Comparison of ENCODE assay signal across 11 cellular contexts in the genomic region with DNA sequence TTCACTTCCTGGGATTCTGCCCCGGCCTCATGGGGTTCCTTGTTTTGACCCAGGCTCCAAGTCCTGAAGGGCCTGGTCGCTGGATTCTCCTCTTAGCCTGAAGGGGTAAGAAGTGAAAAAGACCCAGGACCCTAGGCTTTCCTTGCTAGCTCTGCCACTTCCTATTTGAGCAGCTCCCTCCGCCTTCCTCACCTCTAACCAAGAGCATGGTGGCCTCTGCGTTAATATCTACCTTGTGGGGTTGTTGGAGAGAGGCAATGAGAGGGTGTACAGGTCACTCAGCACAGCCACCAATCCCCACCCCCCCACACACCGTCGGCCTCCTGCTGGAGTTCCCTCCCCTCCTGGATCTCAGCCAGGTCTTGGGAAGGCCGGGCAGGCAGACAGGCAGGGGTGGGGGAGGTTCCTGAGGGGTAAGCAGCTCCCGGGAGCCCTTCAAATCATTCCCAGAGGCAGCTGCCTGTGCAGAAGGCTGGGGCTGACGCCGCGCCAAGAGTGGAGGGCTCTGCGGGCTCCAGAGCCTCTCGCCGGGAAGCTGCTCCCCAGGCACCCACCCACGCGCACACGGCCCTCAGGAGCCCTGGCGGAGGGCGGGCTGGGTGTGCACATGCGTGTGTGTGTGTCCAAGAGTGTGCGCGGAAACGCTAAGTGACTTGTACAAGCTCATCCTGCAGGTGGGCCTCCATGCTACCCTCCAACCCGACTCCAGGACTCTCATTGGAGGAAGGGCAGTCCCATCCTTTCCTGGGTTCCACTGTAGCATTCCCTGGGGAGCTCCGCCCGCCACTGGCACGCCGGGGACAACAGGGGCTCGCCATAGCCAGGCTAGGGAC. TPM values are rescaled to one million over a fixed set of nuclear protein-coding genes. Genes with fewer than 3 reads are reported as not detected.
DNase-seq lines count a peak whose midpoint lies in the region; ATAC-seq and TF ChIP-seq lines count a peak whose summit lies in the region.
"Had no signal": no experiment of that assay in that cellular context is flagged by ENCODE, and none has a peak within 500 bp of the region (broad histone marks: within the 10 kb centered on the region; RNA-seq: fewer than 3 reads in every experiment).

No MANE protein-coding gene starts in this region.

- DNase-seq in activated T-cell treated with anti-CD3 and anti-CD28 coated beads, Interleukin-2, amount 50 U/mL, for 48 hours: peak; percentile 1 to 9
- DNase-seq in activated T-cell treated with anti-CD3 and anti-CD28 coated beads, Interleukin-2, amount 50 U/mL, for 4 hours: no peak
- DNase-seq in NCI-H2227 (lab: John Stamatoyannopoulos, UW; ENCODE audit: unreplicated experiment): peak; percentile 89
- DNase-seq in epidermal melanocyte (ENCODE audit: insufficient read length, low spot score): peak; percentile 7
- peak; percentile 59 for DNase-seq in type B pancreatic cell (ENCODE audit: extremely low spot score, unreplicated experiment)
- DNase-seq in stimulated activated CD4-positive, alpha-beta T cell treated with anti-CD3 and anti-CD28 coated beads, Interleukin-4, amount 100 ng/mL, for 4 hours: no peak
- DNase-seq in sigmoid colon: no peak
- DNase-seq: esophagus squamous epithelium had no signal

- H3K4me3 Mint-ChIP-seq in activated T-cell treated with anti-CD3 and anti-CD28 coated beads, Interleukin-2, amount 50 U/mL, for 4 hours: no peak overlapping the region
- no peak overlapping the region for H3K4me3 Mint-ChIP-seq in type B pancreatic cell

- TF ChIP-seq CTCF in type B pancreatic cell (conservative IDR thresholded peaks at IDR 0.05) (no peak), sigmoid colon (IDR thresholded peaks at IDR 0.05) (no peak)

- no peak for TF ChIP-seq POLR2A in sigmoid colon (IDR thresholded peaks at IDR 0.05)

- peaks cover 11% of the 10 kb centered on the region for H3K27me3 Mint-ChIP-seq in activated T-cell treated with anti-CD3 and anti-CD28 coated beads, Interleukin-2, amount 50 U/mL, for 4 hours (ENCODE audit: low read depth)
- H3K27me3 Mint-ChIP-seq in type B pancreatic cell: peaks cover 8% of the 10 kb centered on the region

- peaks cover 0 to 13% (median 0%) of the 10 kb centered on the region in 3 donors for H3K27me3 ChIP-seq in sigmoid colon
- H3K27me3 ChIP-seq: ovary had no signal

- no peaks in the 10 kb centered on the region for H3K9me3 ChIP-seq in sigmoid colon
- H3K9me3 ChIP-seq: esophagus squamous epithelium, ovary had no signal

- no peaks in the 10 kb centered on the region for H3K4me1 Mint-ChIP-seq in activated T-cell treated with anti-CD3 and anti-CD28 coated beads, Interleukin-2, amount 50 U/mL, for 4 hours (ENCODE audit: low read depth)
- peaks cover 5% of the 10 kb centered on the region for H3K4me1 Mint-ChIP-seq in type B pancreatic cell (ENCODE audit: unreplicated experiment)

- H3K36me3 Mint-ChIP-seq in activated T-cell treated with anti-CD3 and anti-CD28 coated beads, Interleukin-2, amount 50 U/mL, for 4 hours (ENCODE audit: insufficient read depth): no peaks in the 10 kb centered on the region
- H3K36me3 Mint-ChIP-seq in type B pancreatic cell: no peaks in the 10 kb centered on the region

- WGBS in sigmoid colon, 2 donors: 62 to 68% methylated on average over 29 of the region's 29 CpGs

- H3K27ac Mint-ChIP-seq in type B pancreatic cell: no peak overlapping the region

- H3K9me3 Mint-ChIP-seq in activated T-cell treated with anti-CD3 and anti-CD28 coated beads, Interleukin-2, amount 50 U/mL, for 4 hours: peaks cover 3% of the 10 kb centered on the region
- H3K9me3 Mint-ChIP-seq in type B pancreatic cell: no peaks in the 10 kb centered on the region

- intact Hi-C loops in sigmoid colon (cut with DNase I): no loop called here

- no peaks in the 10 kb centered on the region for H3K4me1 ChIP-seq in sigmoid colon
- H3K4me1 ChIP-seq: esophagus squamous epithelium had no signal

- H3K4me3 ChIP-seq in sigmoid colon: no peak overlapping the region
- H3K4me3 ChIP-seq: esophagus squamous epithelium, ovary had no signal

- H3K36me3 ChIP-seq in sigmoid colon: no peaks in the 10 kb centered on the region
- H3K36me3 ChIP-seq: esophagus squamous epithelium, ovary had no signal

- no peak for ATAC-seq in activated T-cell treated with anti-CD3 and anti-CD28 coated beads, Interleukin-2, amount 50 U/mL, for 4 hours
- no peak for ATAC-seq in GM19351 (IDR thresholded peaks at IDR 0.05; ENCODE audit: unreplicated experiment)

- no peak overlapping the region for H3K27ac ChIP-seq in sigmoid colon
- H3K27ac ChIP-seq: esophagus squamous epithelium, ovary had no signal

- no peak for TF ChIP-seq EP300 in sigmoid colon (IDR thresholded peaks at IDR 0.05)

RNA-seq across cellular contexts. Expression of gene INHBB, which starts 50.0 kb away (rescaled TPM):
- under 1 TPM in 2 of 3 donors, not detected in 1; 0.11 to 0.16 TPM for total RNA-seq in activated T-cell treated with anti-CD3 and anti-CD28 coated beads, Interleukin-2, amount 50 U/mL, for 4 hours
- total RNA-seq in type B pancreatic cell (ENCODE audit: low replicate concordance) (4.9 and 7.5 TPM in 2 replicates), sigmoid colon (1 to 10 TPM in 3 of 4 donors, under 1 TPM in 1; 0.99 to 1.8 (median 1.2) TPM)
- polyA plus RNA-seq in sigmoid colon: 1 to 10 TPM in 1 of 3 donors, under 1 TPM in 1, not detected in 1; 0.60 to 1.4 TPM
- polyA plus RNA-seq: keratinocyte had no signal

Comparison
In these comparisons a context has a peak if more than half of its experiments do, and no peak if none do; other contexts are left out.
1. DNase-seq: peak in activated T-cell treated with anti-CD3 and anti-CD28 coated beads, Interleukin-2, amount 50 U/mL, for 48 hours (2 of 2), NCI-H2227 (single experiment), epidermal melanocyte (single experiment) and type B pancreatic cell (single experiment); none in activated T-cell treated with anti-CD3 and anti-CD28 coated beads, Interleukin-2, amount 50 U/mL, for 4 hours (single experiment), stimulated activated CD4-positive, alpha-beta T cell treated with anti-CD3 and anti-CD28 coated beads, Interleukin-4, amount 100 ng/mL, for 4 hours (0 of 2) and sigmoid colon (single experiment).